7 cellular contexts compared by ENCODE assay signal in the genomic region with DNA sequence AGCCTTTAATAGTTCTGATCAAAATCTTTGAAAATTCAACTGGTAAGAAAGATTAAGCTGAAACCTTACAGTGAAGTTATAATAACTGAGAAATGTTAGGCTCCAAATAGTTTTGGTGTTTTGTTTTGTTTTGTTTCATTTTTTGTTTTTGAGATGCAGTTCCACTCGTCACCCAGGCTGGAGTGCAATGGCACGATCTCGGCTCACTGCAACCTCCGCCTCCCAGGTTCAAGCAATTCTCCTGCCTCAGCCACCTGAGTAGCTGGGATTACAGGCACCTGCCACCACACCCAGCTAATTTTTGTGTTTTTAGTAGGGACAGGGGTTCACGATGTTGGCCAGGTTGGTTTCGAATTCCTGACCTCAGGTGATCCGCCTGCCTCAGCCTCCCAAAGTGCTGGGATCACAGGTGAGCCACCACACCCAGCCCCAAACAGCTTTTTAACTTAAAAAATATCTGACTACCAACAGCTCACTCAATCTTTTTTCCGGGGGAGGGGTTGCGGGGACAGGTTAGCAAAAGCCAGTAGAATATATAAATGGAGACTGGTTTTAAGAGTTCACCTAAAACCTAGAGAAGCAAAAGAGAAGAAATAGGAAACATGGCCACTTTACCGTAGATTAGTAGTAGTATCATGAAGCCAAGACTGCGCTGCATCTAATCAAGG. TPM values are rescaled to one million over a fixed set of nuclear protein-coding genes. Genes with fewer than 3 reads are reported as not detected.
DNase-seq lines count a peak whose midpoint lies in the region; ATAC-seq and TF ChIP-seq lines count a peak whose summit lies in the region.
"Not testable (repeated sequence)": the region's sequence is repeated elsewhere in the genome, so short reads cannot be mapped to it uniquely, and the experiment has no call there.

No MANE protein-coding gene starts in this region.

- not testable (repeated sequence) for H3K9me3 ChIP-seq in PC-3 (ENCODE audit: low read length)

- ATAC-seq in GM18520 (IDR thresholded peaks at IDR 0.05; ENCODE audit: unreplicated experiment) = peak; percentile 2
- ATAC-seq in PC-3; natural killer cell treated with Interleukin-12 subunit alpha and Interleukin-12 subunit beta and Interleukin-15 and Interleukin-18, amount 100 ng/mL, for 72 hours: not testable (repeated sequence)
- ATAC-seq in central memory CD8-positive, alpha-beta T cell (replicated peaks; ENCODE audit: extremely low read depth, poor library complexity, severe bottlenecking) = peak; percentile 61

- H3K27ac ChIP-seq in PC-3 (ENCODE audit: low read length) = peak overlapping the region; percentile 41

- not testable (repeated sequence) for H4K20me1 ChIP-seq in PC-3 (ENCODE audit: low read length)

- H3K27me3 ChIP-seq in PC-3 (ENCODE audit: low read length) = not testable (repeated sequence)

- not testable (repeated sequence) for H3K36me3 ChIP-seq in PC-3 (ENCODE audit: low read depth, low read length)

- not testable (repeated sequence) for H3K4me3 ChIP-seq in PC-3 (ENCODE audit: low read length)

- DNase-seq in PC-3; activated CD4-positive, alpha-beta T cell treated with anti-CD3 and anti-CD28 coated beads, Interleukin-2, amount 10 ng/mL, durations not matched to agents 7 days and 5 days; activated T-cell treated with anti-CD3 and anti-CD28 coated beads, Interleukin-2, amount 50 U/mL, for 24 hours; central memory CD8-positive, alpha-beta T cell (ENCODE audit: low spot score in 2 of 2); natural killer cell treated with Interleukin-12 subunit alpha and Interleukin-12 subunit beta and Interleukin-15 and Interleukin-18, amount 100 ng/mL, for 72 hours (ENCODE audit: low spot score): not testable (repeated sequence)
- DNase-seq in activated naive CD4-positive, alpha-beta T cell treated with anti-CD3 and anti-CD28 coated beads, Interleukin-2, amount 10 ng/mL, durations not matched to agents 7 days and 5 days = peak; percentile 40

- H3K4me1 Mint-ChIP-seq in activated CD4-positive, alpha-beta T cell treated with anti-CD3 and anti-CD28 coated beads, Interleukin-2, amount 10 ng/mL, durations not matched to agents 7 days and 5 days = peaks cover 67% of the 10 kb centered on the region
- H3K4me1 Mint-ChIP-seq in activated T-cell treated with anti-CD3 and anti-CD28 coated beads, Interleukin-2, amount 50 U/mL, for 24 hours (ENCODE audit: low read depth) = peaks cover 85% of the 10 kb centered on the region
- H3K4me1 Mint-ChIP-seq in activated naive CD4-positive, alpha-beta T cell treated with anti-CD3 and anti-CD28 coated beads, Interleukin-2, amount 10 ng/mL, durations not matched to agents 7 days and 5 days = peaks cover 53% of the 10 kb centered on the region
- peaks cover 19% of the 10 kb centered on the region for H3K4me1 Mint-ChIP-seq in central memory CD8-positive, alpha-beta T cell
- H3K4me1 Mint-ChIP-seq in natural killer cell treated with Interleukin-12 subunit alpha and Interleukin-12 subunit beta and Interleukin-15 and Interleukin-18, amount 100 ng/mL, for 72 hours (ENCODE audit: low read depth in 2 of 2) = peaks cover 2 to 29% of the 10 kb centered on the region in 2 donors

- TF ChIP-seq CTCF in PC-3 (conservative IDR thresholded peaks at IDR 0.05; ENCODE audit: low read depth, low read length) = not testable (repeated sequence)

- not testable (repeated sequence) for H3K79me2 ChIP-seq in PC-3 (ENCODE audit: low read length)

- peaks cover 29% of the 10 kb centered on the region for H3K4me1 ChIP-seq in PC-3 (ENCODE audit: insufficient read depth, low read length)

- H3K27me3 Mint-ChIP-seq in activated CD4-positive, alpha-beta T cell treated with anti-CD3 and anti-CD28 coated beads, Interleukin-2, amount 10 ng/mL, durations not matched to agents 7 days and 5 days; activated T-cell treated with anti-CD3 and anti-CD28 coated beads, Interleukin-2, amount 50 U/mL, for 24 hours; activated naive CD4-positive, alpha-beta T cell treated with anti-CD3 and anti-CD28 coated beads, Interleukin-2, amount 10 ng/mL, durations not matched to agents 7 days and 5 days; central memory CD8-positive, alpha-beta T cell; natural killer cell treated with Interleukin-12 subunit alpha and Interleukin-12 subunit beta and Interleukin-15 and Interleukin-18, amount 100 ng/mL, for 72 hours: not testable (repeated sequence)

- not testable (repeated sequence) for H3F3A ChIP-seq in PC-3 (ENCODE audit: low read length, unreplicated experiment)

- peak overlapping the region; percentile 61 for H3K4me3 Mint-ChIP-seq in activated CD4-positive, alpha-beta T cell treated with anti-CD3 and anti-CD28 coated beads, Interleukin-2, amount 10 ng/mL, durations not matched to agents 7 days and 5 days
- H3K4me3 Mint-ChIP-seq in activated T-cell treated with anti-CD3 and anti-CD28 coated beads, Interleukin-2, amount 50 U/mL, for 24 hours = peak overlapping the region; percentile 68
- H3K4me3 Mint-ChIP-seq in activated naive CD4-positive, alpha-beta T cell treated with anti-CD3 and anti-CD28 coated beads, Interleukin-2, amount 10 ng/mL, durations not matched to agents 7 days and 5 days = peak overlapping the region; percentile 8
- H3K4me3 Mint-ChIP-seq in central memory CD8-positive, alpha-beta T cell = peak overlapping the region; percentile 71
- peak overlapping the region; percentile 74 for H3K4me3 Mint-ChIP-seq in natural killer cell treated with Interleukin-12 subunit alpha and Interleukin-12 subunit beta and Interleukin-15 and Interleukin-18, amount 100 ng/mL, for 72 hours

- not testable (repeated sequence) for H3K9me2 ChIP-seq in PC-3 (replicated peaks; ENCODE audit: low read length)

- H3K36me3 Mint-ChIP-seq in activated CD4-positive, alpha-beta T cell treated with anti-CD3 and anti-CD28 coated beads, Interleukin-2, amount 10 ng/mL, durations not matched to agents 7 days and 5 days (ENCODE audit: low read depth) = peaks cover 15% of the 10 kb centered on the region
- peaks cover 16% of the 10 kb centered on the region for H3K36me3 Mint-ChIP-seq in activated T-cell treated with anti-CD3 and anti-CD28 coated beads, Interleukin-2, amount 50 U/mL, for 24 hours (ENCODE audit: low read depth)
- H3K36me3 Mint-ChIP-seq in activated naive CD4-positive, alpha-beta T cell treated with anti-CD3 and anti-CD28 coated beads, Interleukin-2, amount 10 ng/mL, durations not matched to agents 7 days and 5 days; central memory CD8-positive, alpha-beta T cell (ENCODE audit: insufficient read depth); natural killer cell treated with Interleukin-12 subunit alpha and Interleukin-12 subunit beta and Interleukin-15 and Interleukin-18, amount 100 ng/mL, for 72 hours: not testable (repeated sequence)

- not testable (repeated sequence) for H2AFZ ChIP-seq in PC-3 (ENCODE audit: low read length)

- POLR2A ChIA-PET in PC-3 (lab: Charles Lee; ENCODE audit: unreplicated experiment) = not testable (repeated sequence)
- POLR2A ChIA-PET in activated CD4-positive, alpha-beta T cell treated with anti-CD3 and anti-CD28 coated beads, Interleukin-2, amount 10 ng/mL, durations not matched to agents 7 days and 5 days (lab: Charles Lee) = interaction anchor here (1.7 kb wide), 1 partner anchor 13 kb away, joined by 4 read pairs; no protein-coding TSS in a partner anchor

- H3K27ac Mint-ChIP-seq in activated CD4-positive, alpha-beta T cell treated with anti-CD3 and anti-CD28 coated beads, Interleukin-2, amount 10 ng/mL, durations not matched to agents 7 days and 5 days = peak overlapping the region; percentile 91
- peak overlapping the region; percentile 96 for H3K27ac Mint-ChIP-seq in activated T-cell treated with anti-CD3 and anti-CD28 coated beads, Interleukin-2, amount 50 U/mL, for 24 hours
- peak overlapping the region; percentile 82 for H3K27ac Mint-ChIP-seq in activated naive CD4-positive, alpha-beta T cell treated with anti-CD3 and anti-CD28 coated beads, Interleukin-2, amount 10 ng/mL, durations not matched to agents 7 days and 5 days
- H3K27ac Mint-ChIP-seq in central memory CD8-positive, alpha-beta T cell (ENCODE audit: low read depth) = peak overlapping the region; percentile 96
- peak overlapping the region; percentile 64 to 72 for H3K27ac Mint-ChIP-seq in natural killer cell treated with Interleukin-12 subunit alpha and Interleukin-12 subunit beta and Interleukin-15 and Interleukin-18, amount 100 ng/mL, for 72 hours

- CTCF ChIA-PET in PC-3 (lab: Charles Lee) = interaction anchor here (0.6 to 0.7 kb wide), 2 partner anchors 19 to 547 kb away, joined by 3 to 4 read pairs; no protein-coding TSS in a partner anchor
- CTCF ChIA-PET in activated CD4-positive, alpha-beta T cell treated with anti-CD3 and anti-CD28 coated beads, Interleukin-2, amount 10 ng/mL, durations not matched to agents 7 days and 5 days (lab: Charles Lee) = interaction anchor here (0.6 to 2.2 kb wide), 8 partner anchors 9 to 50 kb away, joined by 3 to 21 read pairs (median 6); partner anchors contain the start of gene ZC3H12D
- CTCF ChIA-PET in activated naive CD4-positive, alpha-beta T cell treated with anti-CD3 and anti-CD28 coated beads, Interleukin-2, amount 10 ng/mL, durations not matched to agents 7 days and 5 days (lab: Charles Lee) = interaction anchor here (1.8 to 4.7 kb wide), 5 partner anchors 11 to 64 kb away, joined by 4 to 31 read pairs (median 9); partner anchors contain the start of gene PPIL4

- H3K4me2 ChIP-seq in PC-3 (ENCODE audit: low read length) = peak overlapping the region; percentile 40; the same call in 1 of the 2 replicates

- H3K9me3 Mint-ChIP-seq in activated CD4-positive, alpha-beta T cell treated with anti-CD3 and anti-CD28 coated beads, Interleukin-2, amount 10 ng/mL, durations not matched to agents 7 days and 5 days; activated T-cell treated with anti-CD3 and anti-CD28 coated beads, Interleukin-2, amount 50 U/mL, for 24 hours; activated naive CD4-positive, alpha-beta T cell treated with anti-CD3 and anti-CD28 coated beads, Interleukin-2, amount 10 ng/mL, durations not matched to agents 7 days and 5 days; central memory CD8-positive, alpha-beta T cell; natural killer cell treated with Interleukin-12 subunit alpha and Interleukin-12 subunit beta and Interleukin-15 and Interleukin-18, amount 100 ng/mL, for 72 hours: not testable (repeated sequence)

- not testable (repeated sequence) for BruUV-seq in PC-3 (replicated peaks; lab: Mats Ljungman, UMichigan)

- H3K9ac ChIP-seq in PC-3 (ENCODE audit: low read length) = not testable (repeated sequence)

- intact Hi-C loops in PC-3 (cut with micrococcal nuclease) = loop anchor here (5.0 to 10.0 kb wide), 2 partner anchors 161 to 413 kb away; no protein-coding TSS in a partner anchor

RNA-seq across cellular contexts. Expression of gene ZC3H12D, which starts 10.7 kb away (rescaled TPM):
- total RNA-seq in PC-3 (2014; rRNA removed) = not detected in 2 replicates
- total RNA-seq in activated CD4-positive, alpha-beta T cell treated with anti-CD3 and anti-CD28 coated beads, Interleukin-2, amount 10 ng/mL, durations not matched to agents 7 days and 5 days = 10 to 100 TPM; 10.7 to 16.5 TPM
- 10 to 100 TPM in 1 of 2 donors, 1 to 10 TPM in 1; 2.1 to 16.0 TPM for total RNA-seq in natural killer cell treated with Interleukin-12 subunit alpha and Interleukin-12 subunit beta and Interleukin-15 and Interleukin-18, amount 100 ng/mL, for 72 hours

RNA-seq across cellular contexts. Expression of gene PPIL4, which starts 50.4 kb away (rescaled TPM):
- total RNA-seq in PC-3 (2014; rRNA removed) = 11.1 and 12.8 TPM in 2 replicates
- 10 to 100 TPM; 17.6 to 20.1 TPM for total RNA-seq in activated CD4-positive, alpha-beta T cell treated with anti-CD3 and anti-CD28 coated beads, Interleukin-2, amount 10 ng/mL, durations not matched to agents 7 days and 5 days
- total RNA-seq in natural killer cell treated with Interleukin-12 subunit alpha and Interleukin-12 subunit beta and Interleukin-15 and Interleukin-18, amount 100 ng/mL, for 72 hours = 10 to 100 TPM; 18.7 to 19.7 TPM

Comparison
In these comparisons a context has a peak if more than half of its experiments do, and no peak if none do; other contexts are left out.
1. H3K4me3 Mint-ChIP-seq: peak in every context shown above with its lines; median percentile 74 in natural killer cell treated with Interleukin-12 subunit alpha and Interleukin-12 subunit beta and Interleukin-15 and Interleukin-18, amount 100 ng/mL, for 72 hours; 71 in central memory CD8-positive, alpha-beta T cell; 68 in activated T-cell treated with anti-CD3 and anti-CD28 coated beads, Interleukin-2, amount 50 U/mL, for 24 hours; 61 in activated CD4-positive, alpha-beta T cell treated with anti-CD3 and anti-CD28 coated beads, Interleukin-2, amount 10 ng/mL, durations not matched to agents 7 days and 5 days; 8 in activated naive CD4-positive, alpha-beta T cell treated with anti-CD3 and anti-CD28 coated beads, Interleukin-2, amount 10 ng/mL, durations not matched to agents 7 days and 5 days.